Comparison of ENCODE assay signal across 13 cellular contexts in the genomic region with DNA sequence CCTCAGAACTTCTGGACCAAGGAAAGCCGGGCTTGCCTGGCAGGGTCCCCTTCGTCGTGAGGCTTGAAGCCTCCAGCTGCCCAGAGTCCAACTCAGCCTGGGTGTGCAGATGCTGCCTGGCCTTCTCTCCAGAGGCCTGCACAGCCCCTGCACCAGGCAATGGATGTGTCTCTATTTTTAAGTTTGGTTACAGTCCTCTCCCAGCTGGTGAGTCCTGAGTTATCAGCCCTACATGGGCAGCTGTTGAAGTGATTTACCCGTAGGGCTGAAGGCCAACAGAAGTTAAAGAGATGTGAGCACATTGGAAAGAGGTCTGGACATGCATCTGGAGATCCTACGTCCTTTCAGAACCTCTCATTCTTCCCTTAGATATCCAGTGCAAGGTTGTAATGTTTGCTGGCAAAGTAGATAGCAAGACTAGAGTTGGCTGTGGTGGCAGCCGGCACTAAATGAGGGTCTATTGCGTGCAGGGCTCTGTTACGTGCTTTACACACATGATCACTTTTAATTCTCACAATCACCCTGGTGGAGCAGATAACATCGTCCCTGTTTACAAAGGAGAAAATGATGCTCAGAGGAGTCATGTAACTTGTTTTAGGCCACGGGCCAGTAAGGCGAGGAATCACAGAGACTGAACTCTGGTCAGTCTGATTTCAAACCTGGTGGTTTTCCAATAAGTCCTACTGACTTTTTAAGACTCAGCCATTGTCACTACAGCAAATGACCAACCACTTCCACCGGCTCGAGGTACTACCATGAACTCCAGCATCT. TPM values are rescaled to one million over a fixed set of nuclear protein-coding genes. Genes with fewer than 3 reads are reported as not detected.
A peak's percentile ranks its signal among the peaks of the same experiment; 100 is the strongest.
DNase-seq lines count a peak whose midpoint lies in the region; ATAC-seq and TF ChIP-seq lines count a peak whose summit lies in the region.
"Had no signal": no experiment of that assay in that cellular context is flagged by ENCODE, and none has a peak within 500 bp of the region (broad histone marks: within the 10 kb centered on the region; RNA-seq: fewer than 3 reads in every experiment).

No MANE protein-coding gene starts in this region.

- H3K36me3 ChIP-seq in CD4-positive, CD25-positive, alpha-beta regulatory T cell (ENCODE audit: control insufficient read depth, insufficient read depth, low read length) = peaks cover 45% of the 10 kb centered on the region
- H3K36me3 ChIP-seq in heart left ventricle = peaks cover 0 to 44% (median 40%) of the 10 kb centered on the region in 9 donors
- H3K36me3 ChIP-seq in rectal smooth muscle tissue (ENCODE audit: control insufficient read depth, insufficient read depth, low read length) = peaks cover 19% of the 10 kb centered on the region

- peaks cover 48% of the 10 kb centered on the region for H3K36me3 Mint-ChIP-seq in CD4-positive, CD25-positive, alpha-beta regulatory T cell
- peaks cover 89% of the 10 kb centered on the region for H3K36me3 Mint-ChIP-seq in activated CD8-positive, alpha-beta T cell treated with anti-CD3 and anti-CD28 coated beads, Interleukin-2, amount 10 ng/mL, durations not matched to agents 7 days and 5 days (ENCODE audit: low read depth)
- peaks cover 10% of the 10 kb centered on the region for H3K36me3 Mint-ChIP-seq in nephron progenitor cell (ENCODE audit: low read depth)

- CTCF ChIA-PET in activated CD8-positive, alpha-beta T cell treated with anti-CD3 and anti-CD28 coated beads, Interleukin-2, amount 10 ng/mL, durations not matched to agents 7 days and 5 days (lab: Charles Lee) = interaction anchor here (1.0 kb wide), 2 partner anchors 40 to 46 kb away, joined by 3 read pairs; no protein-coding TSS in a partner anchor

- intact Hi-C loops in heart left ventricle (cut with DNase I) = loop anchor here in 1 of 10 donors (5.0 kb wide), 1 partner anchor 92 kb away; no protein-coding TSS in a partner anchor

- peaks cover 60% of the 10 kb centered on the region for H3K4me1 ChIP-seq in CD4-positive, CD25-positive, alpha-beta regulatory T cell (ENCODE audit: control insufficient read depth, insufficient read depth, low read length, poor library complexity, severe bottlenecking)
- H3K4me1 ChIP-seq in heart left ventricle = peaks cover 18 to 96% (median 77%) of the 10 kb centered on the region in 12 donors
- H3K4me1 ChIP-seq in rectal smooth muscle tissue (ENCODE audit: control insufficient read depth, insufficient read depth, low read length) = peaks cover 64% of the 10 kb centered on the region

- H3K27me3 Mint-ChIP-seq in CD4-positive, CD25-positive, alpha-beta regulatory T cell = no peaks in the 10 kb centered on the region
- H3K27me3 Mint-ChIP-seq in activated CD8-positive, alpha-beta T cell treated with anti-CD3 and anti-CD28 coated beads, Interleukin-2, amount 10 ng/mL, durations not matched to agents 7 days and 5 days (ENCODE audit: low read depth) = no peaks in the 10 kb centered on the region
- no peaks in the 10 kb centered on the region for H3K27me3 Mint-ChIP-seq in nephron progenitor cell (ENCODE audit: low read depth, poor library complexity)

- H3K9ac ChIP-seq in rectal smooth muscle tissue (ENCODE audit: low read length) = no peak overlapping the region

- H3K27ac ChIP-seq in CD4-positive, CD25-positive, alpha-beta regulatory T cell (ENCODE audit: insufficient read depth, low read length, poor library complexity, severe bottlenecking) = no peak overlapping the region
- H3K27ac ChIP-seq in heart left ventricle (peak overlapping the region; percentile 78 to 98 (median 96)), rectal smooth muscle tissue (ENCODE audit: low read depth, low read length) (peak overlapping the region; percentile 81)

- H3K4me3 ChIP-seq in CD4-positive, CD25-positive, alpha-beta regulatory T cell (ENCODE audit: low read depth, low read length) = no peak overlapping the region
- H3K4me3 ChIP-seq in heart left ventricle (no peak overlapping the region), rectal smooth muscle tissue (ENCODE audit: low read length) (peak overlapping the region; percentile 10)

- 39 to 46% (median 43%) methylated on average over 13 of the region's 13 CpGs for whole genome bisulfite sequencing in heart left ventricle, 4 donors

- H3K4me1 Mint-ChIP-seq in CD4-positive, CD25-positive, alpha-beta regulatory T cell = peaks cover 31 to 84% (median 59%) of the 10 kb centered on the region in 4 donors
- H3K4me1 Mint-ChIP-seq in activated CD8-positive, alpha-beta T cell treated with anti-CD3 and anti-CD28 coated beads, Interleukin-2, amount 10 ng/mL, durations not matched to agents 7 days and 5 days (ENCODE audit: low read depth) = peaks cover 92% of the 10 kb centered on the region
- H3K4me1 Mint-ChIP-seq in nephron progenitor cell = peaks cover 25% of the 10 kb centered on the region

- TF ChIP-seq POLR2A in heart left ventricle (IDR thresholded peaks at IDR 0.05) = no peak

- peak overlapping the region in 1 of 4 donors; percentile 27 for H3K4me3 Mint-ChIP-seq in CD4-positive, CD25-positive, alpha-beta regulatory T cell
- H3K4me3 Mint-ChIP-seq in activated CD8-positive, alpha-beta T cell treated with anti-CD3 and anti-CD28 coated beads, Interleukin-2, amount 10 ng/mL, durations not matched to agents 7 days and 5 days = no peak overlapping the region
- no peak overlapping the region for H3K4me3 Mint-ChIP-seq in nephron progenitor cell
- H3K4me3 Mint-ChIP-seq: CD14-positive monocyte had no signal

- no peaks in the 10 kb centered on the region for H3K9me3 ChIP-seq in CD4-positive, CD25-positive, alpha-beta regulatory T cell (ENCODE audit: control insufficient read depth in 2 of 2, low read length in 2 of 2)
- H3K9me3 ChIP-seq in heart left ventricle = no peaks in the 10 kb centered on the region

- POLR2A ChIA-PET in activated CD8-positive, alpha-beta T cell treated with anti-CD3 and anti-CD28 coated beads, Interleukin-2, amount 10 ng/mL, durations not matched to agents 7 days and 5 days (lab: Charles Lee) = interaction anchor here (2.3 kb wide), 1 partner anchor 8 kb away, joined by 10 read pairs; no protein-coding TSS in a partner anchor

- no peaks in the 10 kb centered on the region for H3K27me3 ChIP-seq in CD4-positive, CD25-positive, alpha-beta regulatory T cell (ENCODE audit: control insufficient read depth, insufficient read depth, low read length)
- H3K27me3 ChIP-seq in heart left ventricle (no peaks in the 10 kb centered on the region), rectal smooth muscle tissue (ENCODE audit: control insufficient read depth, insufficient read depth, low read length) (no peaks in the 10 kb centered on the region)

- ATAC-seq in CD4-positive, CD25-positive, alpha-beta regulatory T cell (ENCODE audit: low read depth in 2 of 2) = no peak
- no peak for ATAC-seq in activated CD8-positive, alpha-beta T cell treated with anti-CD3 and anti-CD28 coated beads, Interleukin-2, amount 10 ng/mL, durations not matched to agents 7 days and 5 days
- peak; percentile 66 to 78 (median 69) for ATAC-seq in heart left ventricle
- ATAC-seq in GM21619 (IDR thresholded peaks at IDR 0.05; ENCODE audit: unreplicated experiment) = no peak

- no peaks in the 10 kb centered on the region for H3K9me3 Mint-ChIP-seq in CD4-positive, CD25-positive, alpha-beta regulatory T cell
- no peaks in the 10 kb centered on the region for H3K9me3 Mint-ChIP-seq in activated CD8-positive, alpha-beta T cell treated with anti-CD3 and anti-CD28 coated beads, Interleukin-2, amount 10 ng/mL, durations not matched to agents 7 days and 5 days (ENCODE audit: insufficient read depth)
- H3K9me3 Mint-ChIP-seq in nephron progenitor cell = no peaks in the 10 kb centered on the region
- H3K9me3 Mint-ChIP-seq: CD14-positive monocyte had no signal

- peak overlapping the region; percentile 62 to 76 (median 65) for H3K27ac Mint-ChIP-seq in CD4-positive, CD25-positive, alpha-beta regulatory T cell
- H3K27ac Mint-ChIP-seq in activated CD8-positive, alpha-beta T cell treated with anti-CD3 and anti-CD28 coated beads, Interleukin-2, amount 10 ng/mL, durations not matched to agents 7 days and 5 days = peak overlapping the region; percentile 43
- no peak overlapping the region for H3K27ac Mint-ChIP-seq in nephron progenitor cell

- DNase-seq in CD4-positive, CD25-positive, alpha-beta regulatory T cell = no peak
- DNase-seq in activated CD8-positive, alpha-beta T cell treated with anti-CD3 and anti-CD28 coated beads, Interleukin-2, amount 10 ng/mL, durations not matched to agents 7 days and 5 days = no peak
- DNase-seq in heart left ventricle (peak in 2 of 5 donors; percentile 39 to 64), T-helper 1 cell (no peak), nephron progenitor cell (no peak), mesenteric fat pad (ENCODE audit: low spot score) (no peak)
- DNase-seq: activated CD8-positive, alpha-beta memory T cell treated with anti-CD3 and anti-CD28 coated beads for 24 hours; anterior cingulate cortex; head of caudate nucleus; NCI-H2227 treated with DMSO at 0.1 percent for 48 hours had no signal

- TF ChIP-seq CTCF in heart left ventricle (IDR thresholded peaks at IDR 0.05) (no peak), nephron progenitor cell (IDR thresholded peaks at IDR 0.05) (no peak)

RNA-seq across cellular contexts. Expression of gene FYCO1, which starts 9.9 kb away (rescaled TPM):
- total RNA-seq in CD4-positive, CD25-positive, alpha-beta regulatory T cell = 42.5 TPM
- polyA plus RNA-seq in CD4-positive, CD25-positive, alpha-beta regulatory T cell = 1 to 10 TPM; 2.1 to 3.3 (median 2.4) TPM
- 10 to 100 TPM; 16.6 to 19.5 TPM for total RNA-seq in activated CD8-positive, alpha-beta T cell treated with anti-CD3 and anti-CD28 coated beads, Interleukin-2, amount 10 ng/mL, durations not matched to agents 7 days and 5 days
- total RNA-seq in heart left ventricle (100 to 1,000 TPM in 6 of 9 donors, 10 to 100 TPM in 3; 57.3 to 195 (median 149) TPM), mesenteric fat pad (43.5 TPM)
- polyA plus RNA-seq in heart left ventricle = 10 to 100 TPM; 18.5 to 69.5 TPM

RNA-seq across cellular contexts. Expression of gene XCR1, which starts 41.6 kb away (rescaled TPM):
- not detected for total RNA-seq in CD4-positive, CD25-positive, alpha-beta regulatory T cell
- not detected for polyA plus RNA-seq in CD4-positive, CD25-positive, alpha-beta regulatory T cell
- not detected for total RNA-seq in activated CD8-positive, alpha-beta T cell treated with anti-CD3 and anti-CD28 coated beads, Interleukin-2, amount 10 ng/mL, durations not matched to agents 7 days and 5 days
- under 1 TPM in 4 of 9 donors, not detected in 5; 0.06 to 0.64 (median 0.23) TPM for total RNA-seq in heart left ventricle
- polyA plus RNA-seq in heart left ventricle = under 1 TPM in 1 of 2 donors, not detected in 1; 0.03 TPM
- 0.16 TPM for total RNA-seq in mesenteric fat pad

RNA-seq across cellular contexts. Expression of gene CXCR6, which starts 42.5 kb away (rescaled TPM):
- total RNA-seq in CD4-positive, CD25-positive, alpha-beta regulatory T cell = 23.7 TPM
- 10 to 100 TPM; 23.7 to 40.3 (median 30.0) TPM for polyA plus RNA-seq in CD4-positive, CD25-positive, alpha-beta regulatory T cell
- 10 to 100 TPM; 26.5 to 27.6 TPM for total RNA-seq in activated CD8-positive, alpha-beta T cell treated with anti-CD3 and anti-CD28 coated beads, Interleukin-2, amount 10 ng/mL, durations not matched to agents 7 days and 5 days
- total RNA-seq in heart left ventricle (1 to 10 TPM in 2 of 9 donors, under 1 TPM in 4, not detected in 3; 0.20 to 2.1 (median 0.32) TPM), mesenteric fat pad (0.96 TPM)
- under 1 TPM; 0.19 to 0.28 TPM for polyA plus RNA-seq in heart left ventricle

Comparison
In these comparisons a context has a peak if more than half of its experiments do, and no peak if none do; other contexts are left out.
1. ATAC-seq: peak in heart left ventricle (4 of 4); none in CD4-positive, CD25-positive, alpha-beta regulatory T cell (0 of 2), activated CD8-positive, alpha-beta T cell treated with anti-CD3 and anti-CD28 coated beads, Interleukin-2, amount 10 ng/mL, durations not matched to agents 7 days and 5 days (single experiment) and GM21619 (single experiment).